Comparison of ENCODE assay signal across 1 cellular context in the genomic region with DNA sequence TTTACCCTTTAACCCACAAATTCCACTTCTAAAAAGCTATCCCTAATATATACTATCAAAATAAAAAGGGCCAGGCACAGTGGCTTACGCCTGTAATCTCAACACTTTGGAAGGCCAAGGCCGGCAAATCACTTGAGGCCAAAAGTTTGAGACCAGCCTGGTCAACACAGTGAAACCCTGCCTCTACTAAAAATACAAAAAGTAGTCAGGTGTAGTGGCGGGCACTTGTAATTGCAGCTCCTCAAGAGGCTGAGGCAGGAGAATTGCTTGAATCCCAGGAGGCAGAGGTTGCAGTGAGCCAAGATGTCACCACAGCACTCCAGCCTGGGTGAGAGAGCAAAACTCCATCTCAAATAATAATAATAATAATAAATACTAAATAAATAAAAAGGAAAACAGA.
TF ChIP-seq lines count a peak whose summit lies in the region.

No MANE protein-coding gene starts in this region.

TF ChIP-seq in HCT116, 20 proteins besides CTCF, POLR2A, EP300 and RAD21 (continued from another document):
- TF ChIP-seq, protein P1, sequence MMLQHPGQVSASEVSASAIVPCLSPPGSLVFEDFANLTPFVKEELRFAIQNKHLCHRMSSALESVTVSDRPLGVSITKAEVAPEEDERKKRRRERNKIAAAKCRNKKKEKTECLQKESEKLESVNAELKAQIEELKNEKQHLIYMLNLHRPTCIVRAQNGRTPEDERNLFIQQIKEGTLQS (IDR thresholded peaks at IDR 0.05): no peak
- TF ChIP-seq ELF1 (IDR thresholded peaks at IDR 0.05; ENCODE audit: borderline replicate concordance, low read depth): no peak
- TF ChIP-seq ZNF274 (IDR thresholded peaks at IDR 0.05; ENCODE audit: low read depth, low read length): no peak
- TF ChIP-seq, protein P2, sequence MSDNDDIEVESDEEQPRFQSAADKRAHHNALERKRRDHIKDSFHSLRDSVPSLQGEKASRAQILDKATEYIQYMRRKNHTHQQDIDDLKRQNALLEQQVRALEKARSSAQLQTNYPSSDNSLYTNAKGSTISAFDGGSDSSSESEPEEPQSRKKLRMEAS (IDR thresholded peaks at IDR 0.05): no peak
- no peak for TF ChIP-seq YY1 (IDR thresholded peaks at IDR 0.05; ENCODE audit: extremely low read depth, insufficient replicate concordance, low read depth, low read length)
